Comparison of ENCODE assay signal across 1 cellular context in the genomic region with DNA sequence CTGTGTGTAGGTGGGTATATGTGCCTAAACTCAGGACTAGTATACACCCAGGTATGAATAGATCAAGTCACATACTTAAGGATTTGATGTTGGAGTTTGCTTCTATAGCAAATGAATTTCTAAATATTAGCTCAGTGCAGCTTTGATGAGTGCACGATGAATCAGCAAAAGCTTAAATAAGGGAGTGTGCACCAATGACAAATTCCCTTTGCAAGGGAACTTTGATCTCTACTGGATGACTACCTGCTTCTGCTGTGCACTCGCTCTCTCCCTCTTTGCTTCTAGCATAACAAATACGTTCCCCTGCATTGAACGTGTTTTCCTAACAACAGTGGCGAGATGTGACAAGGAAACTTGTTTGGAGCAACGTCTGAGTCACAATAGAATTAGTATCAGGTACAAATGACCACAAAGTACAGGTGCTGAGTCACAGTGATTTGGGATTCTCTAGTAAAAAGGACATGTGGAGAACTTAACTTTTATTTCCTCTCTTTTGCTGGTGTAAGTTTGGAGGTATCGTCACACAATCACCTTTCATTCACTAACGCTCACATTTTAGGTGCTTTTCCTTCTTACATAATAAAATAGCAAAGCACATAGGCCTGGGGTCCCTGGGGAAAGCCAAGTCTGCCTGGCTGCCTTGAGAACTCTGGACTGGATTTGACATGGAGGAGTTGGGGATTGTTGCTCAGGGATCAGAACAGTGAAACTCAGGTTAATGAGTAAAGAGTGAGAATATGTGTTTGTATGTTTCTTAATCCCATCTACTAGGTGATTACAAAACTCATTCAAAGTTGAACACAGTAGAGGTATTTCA.
A peak's percentile ranks its signal among the peaks of the same experiment; 100 is the strongest.
TF ChIP-seq lines count a peak whose summit lies in the region.

No MANE protein-coding gene starts in this region.

TF ChIP-seq in HepG2, 621 proteins besides CTCF, POLR2A, EP300 and RAD21 (continued from another document and continues in another):
- peak; percentile 92; the same call in 1 of the 2 replicates for TF ChIP-seq ZNF780A (CRISPR knock-in tag; IDR thresholded peaks at IDR 0.05)
- TF ChIP-seq HDAC1 (CRISPR knock-in tag; IDR thresholded peaks at IDR 0.05) = peak; percentile 83
- 0 out of 2 replicates have a peak, but pooled peaks have one; percentile 46 for TF ChIP-seq KLF9 (CRISPR knock-in tag; IDR thresholded peaks at IDR 0.05; ENCODE audit: low read depth)
- TF ChIP-seq, protein P1, sequence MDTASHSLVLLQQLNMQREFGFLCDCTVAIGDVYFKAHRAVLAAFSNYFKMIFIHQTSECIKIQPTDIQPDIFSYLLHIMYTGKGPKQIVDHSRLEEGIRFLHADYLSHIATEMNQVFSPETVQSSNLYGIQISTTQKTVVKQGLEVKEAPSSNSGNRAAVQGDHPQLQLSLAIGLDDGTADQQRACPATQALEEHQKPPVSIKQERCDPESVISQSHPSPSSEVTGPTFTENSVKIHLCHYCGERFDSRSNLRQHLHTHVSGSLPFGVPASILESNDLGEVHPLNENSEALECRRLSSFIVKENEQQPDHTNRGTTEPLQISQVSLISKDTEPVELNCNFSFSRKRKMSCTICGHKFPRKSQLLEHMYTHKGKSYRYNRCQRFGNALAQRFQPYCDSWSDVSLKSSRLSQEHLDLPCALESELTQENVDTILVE (CRISPR knock-in tag; IDR thresholded peaks at IDR 0.05) = peak; percentile 78
- no peak for TF ChIP-seq MLLT10 (CRISPR knock-in tag; IDR thresholded peaks at IDR 0.05)
- TF ChIP-seq ZNF501 (CRISPR knock-in tag; IDR thresholded peaks at IDR 0.05) = peak; percentile 90
- TF ChIP-seq SUZ12 (IDR thresholded peaks at IDR 0.05; ENCODE audit: low read depth, low read length) = no peak
- no peak for TF ChIP-seq THYN1 (CRISPR knock-in tag; IDR thresholded peaks at IDR 0.05; ENCODE audit: borderline replicate concordance, low read depth)
- peak; percentile 81; the same call in 1 of the 2 replicates for TF ChIP-seq CREM (IDR thresholded peaks at IDR 0.05)
- no peak for TF ChIP-seq CREM (CRISPR knock-in tag; IDR thresholded peaks at IDR 0.05)
- TF ChIP-seq NFIB (CRISPR knock-in tag; IDR thresholded peaks at IDR 0.05; ENCODE audit: borderline replicate concordance) = no peak
- no peak for TF ChIP-seq ZNF597 (CRISPR knock-in tag; IDR thresholded peaks at IDR 0.05)
- TF ChIP-seq FOXA3 (CRISPR knock-in tag; IDR thresholded peaks at IDR 0.05) = peak; percentile 88
- TF ChIP-seq NR2F2 (IDR thresholded peaks at IDR 0.05; ENCODE audit: borderline replicate concordance, low read depth) = no peak; the same call in 1 of the 2 replicates
- peak; percentile 92 for TF ChIP-seq NCOA2 (CRISPR knock-in tag; IDR thresholded peaks at IDR 0.05)
- TF ChIP-seq REPIN1 (CRISPR knock-in tag; IDR thresholded peaks at IDR 0.05; ENCODE audit: borderline replicate concordance, low read depth) = peak; percentile 77; the same call in 1 of the 2 replicates
- no peak for TF ChIP-seq ZNF510 (CRISPR knock-in tag; IDR thresholded peaks at IDR 0.05; ENCODE audit: low read depth)
- TF ChIP-seq E2F2 (CRISPR knock-in tag; IDR thresholded peaks at IDR 0.05; ENCODE audit: borderline replicate concordance) = no peak
- TF ChIP-seq GZF1 (CRISPR knock-in tag; IDR thresholded peaks at IDR 0.05) = 0 out of 2 replicates have a peak, but pooled peaks have one; percentile 70
- TF ChIP-seq, protein P2, sequence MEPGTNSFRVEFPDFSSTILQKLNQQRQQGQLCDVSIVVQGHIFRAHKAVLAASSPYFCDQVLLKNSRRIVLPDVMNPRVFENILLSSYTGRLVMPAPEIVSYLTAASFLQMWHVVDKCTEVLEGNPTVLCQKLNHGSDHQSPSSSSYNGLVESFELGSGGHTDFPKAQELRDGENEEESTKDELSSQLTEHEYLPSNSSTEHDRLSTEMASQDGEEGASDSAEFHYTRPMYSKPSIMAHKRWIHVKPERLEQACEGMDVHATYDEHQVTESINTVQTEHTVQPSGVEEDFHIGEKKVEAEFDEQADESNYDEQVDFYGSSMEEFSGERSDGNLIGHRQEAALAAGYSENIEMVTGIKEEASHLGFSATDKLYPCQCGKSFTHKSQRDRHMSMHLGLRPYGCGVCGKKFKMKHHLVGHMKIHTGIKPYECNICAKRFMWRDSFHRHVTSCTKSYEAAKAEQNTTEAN (CRISPR knock-in tag; conservative IDR thresholded peaks at IDR 0.05) = peak; percentile 76; the same call in 1 of the 2 replicates
- TF ChIP-seq PAF1 (CRISPR knock-in tag; IDR thresholded peaks at IDR 0.05) = no peak
- TF ChIP-seq MAZ (IDR thresholded peaks at IDR 0.05; ENCODE audit: borderline replicate concordance, low read depth, low read length) = no peak
- TF ChIP-seq MAZ (CRISPR knock-in tag; IDR thresholded peaks at IDR 0.05; ENCODE audit: low read depth) = peak; percentile 75
- no peak for TF ChIP-seq DNMT1 (CRISPR knock-in tag; IDR thresholded peaks at IDR 0.05)
- peak in 1 of 2 experiments; percentile 72; a peak in 2 of 4 replicates for TF ChIP-seq ATF4 (CRISPR knock-in tag; IDR thresholded peaks at IDR 0.05)
- no peak for TF ChIP-seq REL (CRISPR knock-in tag; conservative IDR thresholded peaks at IDR 0.05)
- TF ChIP-seq HOXA5 (CRISPR knock-in tag; IDR thresholded peaks at IDR 0.05) = peak; percentile 45; the same call in 1 of the 2 replicates
- TF ChIP-seq, protein P3, sequence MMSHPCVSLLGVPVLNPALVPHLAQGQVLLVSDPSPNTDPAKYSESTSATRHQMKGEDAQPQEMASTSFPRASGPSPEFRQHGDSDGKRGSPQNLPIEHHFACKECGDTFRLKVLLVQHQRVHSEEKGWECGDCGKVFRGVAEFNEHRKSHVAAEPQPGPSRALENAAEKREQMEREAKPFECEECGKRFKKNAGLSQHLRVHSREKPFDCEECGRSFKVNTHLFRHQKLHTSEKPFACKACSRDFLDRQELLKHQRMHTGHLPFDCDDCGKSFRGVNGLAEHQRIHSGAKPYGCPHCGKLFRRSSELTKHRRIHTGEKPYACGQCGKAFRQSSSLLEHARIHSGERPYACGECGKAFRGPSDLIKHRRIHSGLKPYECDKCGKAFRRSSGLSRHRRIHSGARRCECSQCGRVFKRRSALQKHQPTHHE (CRISPR knock-in tag; IDR thresholded peaks at IDR 0.05; ENCODE audit: borderline replicate concordance) = no peak
- TF ChIP-seq, protein P4, sequence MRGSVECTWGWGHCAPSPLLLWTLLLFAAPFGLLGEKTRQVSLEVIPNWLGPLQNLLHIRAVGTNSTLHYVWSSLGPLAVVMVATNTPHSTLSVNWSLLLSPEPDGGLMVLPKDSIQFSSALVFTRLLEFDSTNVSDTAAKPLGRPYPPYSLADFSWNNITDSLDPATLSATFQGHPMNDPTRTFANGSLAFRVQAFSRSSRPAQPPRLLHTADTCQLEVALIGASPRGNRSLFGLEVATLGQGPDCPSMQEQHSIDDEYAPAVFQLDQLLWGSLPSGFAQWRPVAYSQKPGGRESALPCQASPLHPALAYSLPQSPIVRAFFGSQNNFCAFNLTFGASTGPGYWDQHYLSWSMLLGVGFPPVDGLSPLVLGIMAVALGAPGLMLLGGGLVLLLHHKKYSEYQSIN (CRISPR knock-in tag; IDR thresholded peaks at IDR 0.05; ENCODE audit: borderline replicate concordance) = no peak
- 0 out of 2 replicates have a peak, but pooled peaks have one; percentile 27 for TF ChIP-seq SAFB2 (CRISPR knock-in tag; IDR thresholded peaks at IDR 0.05; ENCODE audit: borderline replicate concordance, low read depth)
- TF ChIP-seq, protein P5, sequence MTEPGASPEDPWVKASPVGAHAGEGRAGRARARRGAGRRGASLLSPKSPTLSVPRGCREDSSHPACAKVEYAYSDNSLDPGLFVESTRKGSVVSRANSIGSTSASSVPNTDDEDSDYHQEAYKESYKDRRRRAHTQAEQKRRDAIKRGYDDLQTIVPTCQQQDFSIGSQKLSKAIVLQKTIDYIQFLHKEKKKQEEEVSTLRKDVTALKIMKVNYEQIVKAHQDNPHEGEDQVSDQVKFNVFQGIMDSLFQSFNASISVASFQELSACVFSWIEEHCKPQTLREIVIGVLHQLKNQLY (CRISPR knock-in tag; IDR thresholded peaks at IDR 0.05) = peak; percentile 60; the same call in 1 of the 2 replicates
- TF ChIP-seq ATF7 (IDR thresholded peaks at IDR 0.05) = 0 out of 2 replicates have a peak, but pooled peaks have one; percentile 31
- no peak for TF ChIP-seq ATF7 (CRISPR knock-in tag; IDR thresholded peaks at IDR 0.05)
- TF ChIP-seq ZNF280D (CRISPR knock-in tag; IDR thresholded peaks at IDR 0.05) = peak; percentile 94
- TF ChIP-seq TSC22D2 (CRISPR knock-in tag; IDR thresholded peaks at IDR 0.05; ENCODE audit: borderline replicate concordance) = no peak; the same call in 1 of the 2 replicates
- TF ChIP-seq ZNF761 (CRISPR knock-in tag; conservative IDR thresholded peaks at IDR 0.05) = 0 out of 2 replicates have a peak, but pooled peaks have one; percentile 26
- 0 out of 2 replicates have a peak, but pooled peaks have one; percentile 45 for TF ChIP-seq ZNF451 (CRISPR knock-in tag; IDR thresholded peaks at IDR 0.05)
- no peak for TF ChIP-seq IRF1 (CRISPR knock-in tag; IDR thresholded peaks at IDR 0.05; ENCODE audit: low read depth)
- no peak for TF ChIP-seq IRX3 (CRISPR knock-in tag; IDR thresholded peaks at IDR 0.05; ENCODE audit: borderline replicate concordance, low read depth)
- TF ChIP-seq ZNF224 (CRISPR knock-in tag; IDR thresholded peaks at IDR 0.05) = no peak
- TF ChIP-seq NCOA5 (CRISPR knock-in tag; IDR thresholded peaks at IDR 0.05) = no peak
- peak; percentile 87; the same call in 1 of the 2 replicates for TF ChIP-seq FOXJ3 (CRISPR knock-in tag; IDR thresholded peaks at IDR 0.05; ENCODE audit: borderline replicate concordance)
- no peak for TF ChIP-seq ZNF770 (CRISPR knock-in tag; IDR thresholded peaks at IDR 0.05)
- no peak; the same call in 1 of the 2 replicates for TF ChIP-seq ZNF772 (CRISPR knock-in tag; IDR thresholded peaks at IDR 0.05)
- TF ChIP-seq FIP1L1 (IDR thresholded peaks at IDR 0.05; ENCODE audit: borderline replicate concordance, insufficient read depth, low read depth, low read length) = 0 out of 2 replicates have a peak, but pooled peaks have one; percentile 31
- peak; percentile 98 for TF ChIP-seq NFE2L2 (IDR thresholded peaks at IDR 0.05; ENCODE audit: low read length)
- TF ChIP-seq CBX2 (IDR thresholded peaks at IDR 0.05; ENCODE audit: low read depth, low read length) = no peak
- no peak for TF ChIP-seq CBX2 (CRISPR knock-in tag; IDR thresholded peaks at IDR 0.05; ENCODE audit: low read depth)
